Comparison of ENCODE assay signal across 24 cellular contexts in genomic region chr7:157775021-157775559, GRCh38.
"Had no signal": no experiment of that assay in that cellular context is flagged by ENCODE, and none has a peak within 500 bp of the region (broad histone marks: within the 10 kb centered on the region; RNA-seq: fewer than 3 reads in every experiment).

No MANE protein-coding gene starts in this region.

- H3K36me3 Mint-ChIP-seq: activated CD4-positive, alpha-beta memory T cell treated with anti-CD3 and anti-CD28 coated beads for 36 hours; mesothelial cell of epicardium had no signal

- H3K36me3 ChIP-seq: breast epithelium, heart right ventricle, neural progenitor cell, right atrium auricular region, stomach, thyroid gland, upper lobe of left lung, vagina had no signal

- ATAC-seq: esophagus mucosa; foreskin keratinocyte; heart right ventricle; naive thymus-derived CD8-positive, alpha-beta T cell; T-helper 17 cell had no signal

- H3K9me3 ChIP-seq: thyroid gland, vagina had no signal

- H3K4me1 Mint-ChIP-seq: activated CD4-positive, alpha-beta T cell treated with anti-CD3 and anti-CD28 coated beads, Interleukin-2, amount 10 ng/mL, durations not matched to agents 24 days and 14 days; endodermal cell; mesothelial cell of epicardium; T-helper 17 cell had no signal

- H3K27ac ChIP-seq: breast epithelium, foreskin keratinocyte, heart right ventricle, neural progenitor cell, right atrium auricular region, stomach, thyroid gland, upper lobe of left lung, vagina had no signal

- H3K4me1 ChIP-seq: breast epithelium, foreskin keratinocyte, heart right ventricle, neural progenitor cell, right atrium auricular region, stomach, thyroid gland, upper lobe of left lung, vagina had no signal

- H3K27me3 ChIP-seq: foreskin keratinocyte, right atrium auricular region, thyroid gland, upper lobe of left lung, vagina had no signal

- H3K9ac ChIP-seq: neural progenitor cell had no signal

- H2AFZ ChIP-seq: neural progenitor cell had no signal

- H3K4me3 Mint-ChIP-seq: activated CD4-positive, alpha-beta memory T cell treated with anti-CD3 and anti-CD28 coated beads for 36 hours; activated CD4-positive, alpha-beta T cell treated with anti-CD3 and anti-CD28 coated beads, Interleukin-2, amount 10 ng/mL, durations not matched to agents 24 days and 14 days; activated T-cell treated with anti-CD3 and anti-CD28 coated beads, Interleukin-2, amount 50 U/mL, for 24 hours; dendritic cell treated with granulocyte-macrophage colony-stimulating factor and Interleukin-4, amounts not matched to agents 40 ng/mL and 50 ng/mL, for 4 days; endodermal cell; mesothelial cell of epicardium; naive thymus-derived CD8-positive, alpha-beta T cell; neural progenitor cell; T-helper 17 cell had no signal

- H3K27ac Mint-ChIP-seq: activated CD4-positive, alpha-beta memory T cell treated with anti-CD3 and anti-CD28 coated beads for 36 hours; activated CD4-positive, alpha-beta T cell treated with anti-CD3 and anti-CD28 coated beads, Interleukin-2, amount 10 ng/mL, durations not matched to agents 24 days and 14 days; activated T-cell treated with anti-CD3 and anti-CD28 coated beads, Interleukin-2, amount 50 U/mL, for 24 hours; dendritic cell treated with granulocyte-macrophage colony-stimulating factor and Interleukin-4, amounts not matched to agents 40 ng/mL and 50 ng/mL, for 4 days; endodermal cell; mesothelial cell of epicardium; neural progenitor cell; T-helper 17 cell had no signal

- H3K4me3 ChIP-seq: breast epithelium, heart right ventricle, neural progenitor cell, right atrium auricular region, stomach, thyroid gland, upper lobe of left lung, vagina had no signal

- H3K4me2 ChIP-seq: neural progenitor cell had no signal

- DNase-seq: activated CD4-positive, alpha-beta memory T cell treated with anti-CD3 and anti-CD28 coated beads for 36 hours; activated CD4-positive, alpha-beta T cell treated with anti-CD3 and anti-CD28 coated beads, Interleukin-2, amount 10 ng/mL, durations not matched to agents 24 days and 14 days; activated CD4-positive, CD25-positive, alpha-beta regulatory T cell treated with anti-CD3 and anti-CD28 coated beads, Interleukin-2, amount 50 U/mL, for 72 hours; activated CD8-positive, alpha-beta memory T cell treated with anti-CD3 and anti-CD28 coated beads, Interleukin-2, amount 50 U/mL, for 4 hours; activated gamma-delta T cell treated with Interleukin-2 at 50 U/mL for 16 hours; activated naive CD4-positive, alpha-beta T cell treated with anti-CD3 and anti-CD28 coated beads, Interleukin-2, amount 50 U/mL, for 16 hours; activated T-cell treated with anti-CD3 and anti-CD28 coated beads, Interleukin-2, amount 50 U/mL, for 24 hours; amniotic stem cell; central memory CD4-positive, alpha-beta T cell; endodermal cell; foreskin keratinocyte; heart right ventricle; stomach; T-helper 17 cell; thyroid gland; upper lobe of left lung had no signal
